In genomic region chr16:66741131-66741900, GRCh38 we compare ENCODE assay signal across 8 cellular contexts. TPM values are rescaled to one million over a fixed set of nuclear protein-coding genes. Genes with fewer than 3 reads are reported as not detected.
DNase-seq lines count a peak whose midpoint lies in the region; ATAC-seq and TF ChIP-seq lines count a peak whose summit lies in the region.

No MANE protein-coding gene starts in this region.

- H3K36me3 ChIP-seq in esophagus muscularis mucosa (peaks cover 3 to 76% (median 65%) of the 10 kb centered on the region in 4 donors), muscle layer of duodenum (ENCODE audit: control insufficient read depth in 1 of 2, insufficient read depth in 2 of 2, low read length in 2 of 2) (peaks cover 21 to 34% of the 10 kb centered on the region in 2 donors)

- 10% methylated on average over 10 of the region's 10 CpGs for WGBS in esophagus muscularis mucosa

- DNase-seq in DMS153 treated with DMSO at 0.1 percent for 48 hours (lab: John Stamatoyannopoulos, UW; ENCODE audit: unreplicated experiment) (peak; percentile 25), RWPE1 (ENCODE audit: low spot score) (peak; percentile 87), esophagus muscularis mucosa (ENCODE audit: extremely low spot score) (peak; percentile 96)
- DNase-seq in activated effector memory CD4-positive, alpha-beta T cell treated with anti-CD3 and anti-CD28 coated beads, Interleukin-2, amount 50 U/mL, for 16 hours: no peak

- CTCF ChIA-PET in RWPE1 (lab: Yijun Ruan, JAX): interaction anchor here (0.6 to 2.6 kb wide), 5 partner anchors 9 to 189 kb away, joined by 3 to 12 read pairs (median 4); partner anchors contain the start of gene DYNC1LI2

- no peaks in the 10 kb centered on the region for H3K27me3 ChIP-seq in esophagus muscularis mucosa
- no peaks in the 10 kb centered on the region for H3K27me3 ChIP-seq in muscle layer of duodenum (ENCODE audit: low read depth, low read length)

- POLR2A ChIA-PET in RWPE1 (lab: Yijun Ruan, JAX; ENCODE audit: low non-redundant PET): interaction anchor here (0.6 kb wide), 1 partner anchor 10 kb away, joined by 3 read pairs; no protein-coding TSS in a partner anchor

- TF ChIP-seq EP300 in esophagus muscularis mucosa (IDR thresholded peaks at IDR 0.05): no peak

- intact Hi-C loops in esophagus muscularis mucosa (cut with DNase I): no loop called here

- H3K4me1 ChIP-seq in esophagus muscularis mucosa (peaks cover 35 to 74% (median 61%) of the 10 kb centered on the region in 4 donors), muscle layer of duodenum (ENCODE audit: control insufficient read depth in 1 of 2, insufficient read depth in 2 of 2, low read length in 2 of 2) (peaks cover 22 to 34% of the 10 kb centered on the region in 2 donors)

- H3K4me3 ChIP-seq in esophagus muscularis mucosa: peak overlapping the region in 2 of 4 donors; percentile 4 to 13
- peak overlapping the region in 1 of 2 donors; percentile 4 for H3K4me3 ChIP-seq in muscle layer of duodenum (ENCODE audit: low read depth in 1 of 2, low read length in 2 of 2)

- H3K9me3 ChIP-seq in esophagus muscularis mucosa: no peaks in the 10 kb centered on the region
- no peaks in the 10 kb centered on the region for H3K9me3 ChIP-seq in muscle layer of duodenum (ENCODE audit: control insufficient read depth in 1 of 2, low read length in 2 of 2)

- TF ChIP-seq CTCF in RWPE1 (conservative IDR thresholded peaks at IDR 0.05; ENCODE audit: low read depth): no peak
- no peak for TF ChIP-seq CTCF in esophagus muscularis mucosa (IDR thresholded peaks at IDR 0.05)

- H3K27ac ChIP-seq in RWPE1: peak overlapping the region; percentile 63
- peak overlapping the region; percentile 79 to 87 (median 82) for H3K27ac ChIP-seq in esophagus muscularis mucosa (replicated peaks in 1 of 4)
- H3K27ac ChIP-seq in muscle layer of duodenum (ENCODE audit: low read length): peak overlapping the region; percentile 75

- no peak for TF ChIP-seq POLR2A in esophagus muscularis mucosa (IDR thresholded peaks at IDR 0.05; ENCODE audit: low read depth)

- ATAC-seq in HG02642 (IDR thresholded peaks at IDR 0.05; ENCODE audit: poor library complexity, unreplicated experiment): no peak
- ATAC-seq in GM21825 (IDR thresholded peaks at IDR 0.05; ENCODE audit: unreplicated experiment): no peak
- no peak for ATAC-seq in HG03469 (IDR thresholded peaks at IDR 0.05; ENCODE audit: unreplicated experiment)

RNA-seq across cellular contexts. Expression of gene DYNC1LI2, which starts 10.1 kb away (rescaled TPM):
- total RNA-seq in esophagus muscularis mucosa: 100 to 1,000 TPM; 167 to 203 (median 186) TPM

RNA-seq across cellular contexts. Expression of gene CMTM4, which starts 44.8 kb away (rescaled TPM):
- 10 to 100 TPM in 3 of 4 donors, 1 to 10 TPM in 1; 9.8 to 19.8 (median 15.0) TPM for total RNA-seq in esophagus muscularis mucosa
